ENCODE assay signal across 10 cellular contexts in the genomic region with DNA sequence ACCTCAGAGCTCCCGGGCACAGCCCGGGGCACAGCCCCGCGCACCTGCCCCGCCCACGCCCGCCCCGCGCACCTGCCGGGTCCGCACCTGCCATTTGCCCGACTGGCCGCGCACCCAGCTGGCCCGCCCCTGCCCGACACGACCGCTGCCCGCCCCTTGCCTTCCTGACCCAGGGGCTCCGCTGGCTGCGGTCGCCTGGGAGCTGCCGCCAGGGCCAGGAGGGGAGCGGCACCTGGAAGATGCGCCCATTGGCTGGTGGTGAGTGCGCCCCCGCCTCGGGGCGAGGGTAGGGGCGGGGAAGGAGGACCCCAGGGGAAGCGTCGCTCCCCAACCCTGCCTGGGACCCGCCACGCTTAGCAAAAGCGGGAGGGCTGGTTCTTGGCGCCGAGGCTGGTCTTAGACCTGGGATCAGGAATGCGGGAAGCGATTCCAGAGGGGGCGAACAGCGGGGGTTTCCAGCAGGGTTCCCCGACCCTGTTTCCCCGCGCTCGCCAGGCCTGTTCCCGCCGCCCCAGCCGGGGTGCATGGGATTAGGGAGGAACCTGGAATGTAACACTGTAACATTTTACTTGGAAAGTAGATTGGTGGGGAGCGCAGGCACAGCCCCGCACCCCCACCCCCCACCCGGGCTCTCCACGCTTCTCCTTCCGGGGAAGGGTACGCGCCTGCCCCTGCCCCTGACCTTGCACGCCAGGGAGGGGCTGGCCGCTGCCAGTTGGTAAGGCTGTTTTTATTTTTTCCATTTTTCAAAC. TPM values are rescaled to one million over a fixed set of nuclear protein-coding genes. Genes with fewer than 3 reads are reported as not detected.
A peak's percentile ranks its signal among the peaks of the same experiment; 100 is the strongest.
DNase-seq lines count a peak whose midpoint lies in the region; ATAC-seq lines count a peak whose summit lies in the region.
"Had no signal": no experiment of that assay in that cellular context is flagged by ENCODE, and none has a peak within 500 bp of the region (broad histone marks: within the 10 kb centered on the region; RNA-seq: fewer than 3 reads in every experiment).

A gene with protein sequence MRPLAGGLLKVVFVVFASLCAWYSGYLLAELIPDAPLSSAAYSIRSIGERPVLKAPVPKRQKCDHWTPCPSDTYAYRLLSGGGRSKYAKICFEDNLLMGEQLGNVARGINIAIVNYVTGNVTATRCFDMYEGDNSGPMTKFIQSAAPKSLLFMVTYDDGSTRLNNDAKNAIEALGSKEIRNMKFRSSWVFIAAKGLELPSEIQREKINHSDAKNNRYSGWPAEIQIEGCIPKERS (plus strand): TSS at position 161 of the 752 bp plus-strand sequence. CDS start 79 bp downstream, at position 240.

- H3K36me3 ChIP-seq in ectodermal cell (ENCODE audit: control insufficient read depth, insufficient read depth, low read length) (no peaks in the 10 kb centered on the region), muscle layer of duodenum (ENCODE audit: control insufficient read depth in 1 of 2, insufficient read depth in 2 of 2, low read length in 2 of 2) (no peaks in the 10 kb centered on the region)

- H3K27ac ChIP-seq in ectodermal cell (ENCODE audit: insufficient read depth, low read depth, low read length, poor library complexity, severe bottlenecking) (no peak within 1 kb of the TSS), muscle layer of duodenum (ENCODE audit: low read length) (peak within 1 kb of the TSS; percentile 64)
- H3K27ac ChIP-seq: C4-2B had no signal

- H3K9me3 ChIP-seq in ectodermal cell (ENCODE audit: control insufficient read depth, low read length) (no peaks in the 10 kb centered on the region), muscle layer of duodenum (ENCODE audit: control insufficient read depth in 1 of 2, low read length in 2 of 2) (no peaks in the 10 kb centered on the region)

- no peak within 1 kb of the TSS for H3K27ac Mint-ChIP-seq in stimulated activated naive CD8-positive, alpha-beta T cell treated with anti-CD3 and anti-CD28 coated beads, Interleukin-15, amount 100 ng/mL, for 72 hours
- no peak within 1 kb of the TSS for H3K27ac Mint-ChIP-seq in effector memory CD8-positive, alpha-beta T cell
- no peak within 1 kb of the TSS for H3K27ac Mint-ChIP-seq in activated T-helper 1 cell treated with anti-CD3 and anti-CD28 coated beads, Interleukin-12 subunit alpha, Interleukin-12 subunit beta, Interleukin-2, Interleukin-4 antibody, amounts not matched to agents 30 ng/mL and 10 ng/mL and 1 ng/mL, durations not matched to agents 14 hours and 24 hours and 36 hours
- H3K27ac Mint-ChIP-seq in activated T-helper 2 cell treated with anti-CD3 and anti-CD28 coated beads, Interferon-gamma antibody, Interleukin-2, Interleukin-4, amounts not matched to agents 10 μg/mL and 5 μg/mL and 100 μg/mL, durations not matched to agents 14 hours and 24 hours and 36 hours, result no peak within 1 kb of the TSS

- peaks cover 36% of the 10 kb centered on the region for H3K27me3 ChIP-seq in ectodermal cell (ENCODE audit: control insufficient read depth, insufficient read depth, low read length, poor library complexity, severe bottlenecking)
- peaks cover 7% of the 10 kb centered on the region for H3K27me3 ChIP-seq in muscle layer of duodenum (ENCODE audit: low read depth, low read length)

- H3K4me3 ChIP-seq in ectodermal cell (ENCODE audit: insufficient read depth, low read depth, low read length), result peak within 1 kb of the TSS; percentile 41
- peak within 1 kb of the TSS; percentile 50 to 60 for H3K4me3 ChIP-seq in muscle layer of duodenum (ENCODE audit: low read depth in 1 of 2, low read length in 2 of 2)

- peak within 1 kb of the TSS in 1 of 2 donors; percentile 42 for H3K4me3 Mint-ChIP-seq in stimulated activated naive CD8-positive, alpha-beta T cell treated with anti-CD3 and anti-CD28 coated beads, Interleukin-15, amount 100 ng/mL, for 72 hours
- H3K4me3 Mint-ChIP-seq in effector memory CD8-positive, alpha-beta T cell, result peak within 1 kb of the TSS in 1 of 2 donors; percentile 47
- no peak within 1 kb of the TSS for H3K4me3 Mint-ChIP-seq in activated T-helper 1 cell treated with anti-CD3 and anti-CD28 coated beads, Interleukin-12 subunit alpha, Interleukin-12 subunit beta, Interleukin-2, Interleukin-4 antibody, amounts not matched to agents 30 ng/mL and 10 ng/mL and 1 ng/mL, durations not matched to agents 14 hours and 24 hours and 36 hours
- H3K4me3 Mint-ChIP-seq in activated T-helper 2 cell treated with anti-CD3 and anti-CD28 coated beads, Interferon-gamma antibody, Interleukin-2, Interleukin-4, amounts not matched to agents 10 μg/mL and 5 μg/mL and 100 μg/mL, durations not matched to agents 14 hours and 24 hours and 36 hours (ENCODE audit: low read depth), result no peak within 1 kb of the TSS

- H3K27me3 Mint-ChIP-seq in stimulated activated naive CD8-positive, alpha-beta T cell treated with anti-CD3 and anti-CD28 coated beads, Interleukin-15, amount 100 ng/mL, for 72 hours, result peaks cover 52% of the 10 kb centered on the region
- peaks cover 40 to 82% of the 10 kb centered on the region in 2 donors for H3K27me3 Mint-ChIP-seq in effector memory CD8-positive, alpha-beta T cell
- peaks cover 42% of the 10 kb centered on the region for H3K27me3 Mint-ChIP-seq in activated T-helper 1 cell treated with anti-CD3 and anti-CD28 coated beads, Interleukin-12 subunit alpha, Interleukin-12 subunit beta, Interleukin-2, Interleukin-4 antibody, amounts not matched to agents 30 ng/mL and 10 ng/mL and 1 ng/mL, durations not matched to agents 14 hours and 24 hours and 36 hours (ENCODE audit: insufficient read depth)
- H3K27me3 Mint-ChIP-seq in activated T-helper 2 cell treated with anti-CD3 and anti-CD28 coated beads, Interferon-gamma antibody, Interleukin-2, Interleukin-4, amounts not matched to agents 10 μg/mL and 5 μg/mL and 100 μg/mL, durations not matched to agents 14 hours and 24 hours and 36 hours (ENCODE audit: low read depth), result peaks cover 48% of the 10 kb centered on the region

- no peaks in the 10 kb centered on the region for H3K36me3 Mint-ChIP-seq in effector memory CD8-positive, alpha-beta T cell (ENCODE audit: insufficient read depth)
- no peaks in the 10 kb centered on the region for H3K36me3 Mint-ChIP-seq in activated T-helper 1 cell treated with anti-CD3 and anti-CD28 coated beads, Interleukin-12 subunit alpha, Interleukin-12 subunit beta, Interleukin-2, Interleukin-4 antibody, amounts not matched to agents 30 ng/mL and 10 ng/mL and 1 ng/mL, durations not matched to agents 14 hours and 24 hours and 36 hours (ENCODE audit: low read depth)
- no peaks in the 10 kb centered on the region for H3K36me3 Mint-ChIP-seq in activated T-helper 2 cell treated with anti-CD3 and anti-CD28 coated beads, Interferon-gamma antibody, Interleukin-2, Interleukin-4, amounts not matched to agents 10 μg/mL and 5 μg/mL and 100 μg/mL, durations not matched to agents 14 hours and 24 hours and 36 hours (ENCODE audit: low read depth)

- ATAC-seq in stimulated activated naive CD8-positive, alpha-beta T cell treated with anti-CD3 and anti-CD28 coated beads, Interleukin-15, amount 100 ng/mL, for 72 hours, result peak; percentile 20
- ATAC-seq in stimulated activated naive CD8-positive, alpha-beta T cell treated with anti-CD3 and anti-CD28 coated beads, Interleukin-15, Interleukin-2, amounts not matched to agents 100 U/mL and 50 U/mL, for 24 hours, result no peak
- ATAC-seq in effector memory CD8-positive, alpha-beta T cell (replicated peaks), result no peak

- H3K4me1 ChIP-seq in ectodermal cell (ENCODE audit: control insufficient read depth, insufficient read depth, low read length), result no peaks in the 10 kb centered on the region
- peaks cover 0 to 11% of the 10 kb centered on the region in 2 donors for H3K4me1 ChIP-seq in muscle layer of duodenum (ENCODE audit: control insufficient read depth in 1 of 2, insufficient read depth in 2 of 2, low read length in 2 of 2)

- H3K9me3 Mint-ChIP-seq in stimulated activated naive CD8-positive, alpha-beta T cell treated with anti-CD3 and anti-CD28 coated beads, Interleukin-15, amount 100 ng/mL, for 72 hours, result no peaks in the 10 kb centered on the region
- no peaks in the 10 kb centered on the region for H3K9me3 Mint-ChIP-seq in effector memory CD8-positive, alpha-beta T cell
- no peaks in the 10 kb centered on the region for H3K9me3 Mint-ChIP-seq in activated T-helper 1 cell treated with anti-CD3 and anti-CD28 coated beads, Interleukin-12 subunit alpha, Interleukin-12 subunit beta, Interleukin-2, Interleukin-4 antibody, amounts not matched to agents 30 ng/mL and 10 ng/mL and 1 ng/mL, durations not matched to agents 14 hours and 24 hours and 36 hours
- H3K9me3 Mint-ChIP-seq in activated T-helper 2 cell treated with anti-CD3 and anti-CD28 coated beads, Interferon-gamma antibody, Interleukin-2, Interleukin-4, amounts not matched to agents 10 μg/mL and 5 μg/mL and 100 μg/mL, durations not matched to agents 14 hours and 24 hours and 36 hours, result no peaks in the 10 kb centered on the region

- intact Hi-C loops in activated T-helper 1 cell treated with anti-CD3 and anti-CD28 coated beads, Interleukin-12 subunit alpha, Interleukin-12 subunit beta, Interleukin-2, Interleukin-4 antibody, amounts not matched to agents 30 ng/mL and 10 ng/mL and 1 ng/mL, durations not matched to agents 14 hours and 24 hours and 36 hours (cut with micrococcal nuclease), result no loop called here
- intact Hi-C loops in activated T-helper 2 cell treated with anti-CD3 and anti-CD28 coated beads, Interferon-gamma antibody, Interleukin-2, Interleukin-4, amounts not matched to agents 10 μg/mL and 5 μg/mL and 100 μg/mL, durations not matched to agents 14 hours and 24 hours and 36 hours (cut with micrococcal nuclease), result no loop called here

- WGBS in ectodermal cell, 2 experiments, result 2 to 3% methylated on average over 57 of the region's 57 CpGs

- peaks cover 17% of the 10 kb centered on the region for H3K4me1 Mint-ChIP-seq in stimulated activated naive CD8-positive, alpha-beta T cell treated with anti-CD3 and anti-CD28 coated beads, Interleukin-15, amount 100 ng/mL, for 72 hours
- no peaks in the 10 kb centered on the region for H3K4me1 Mint-ChIP-seq in effector memory CD8-positive, alpha-beta T cell (ENCODE audit: low read depth in 2 of 2)
- H3K4me1 Mint-ChIP-seq in activated T-helper 1 cell treated with anti-CD3 and anti-CD28 coated beads, Interleukin-12 subunit alpha, Interleukin-12 subunit beta, Interleukin-2, Interleukin-4 antibody, amounts not matched to agents 30 ng/mL and 10 ng/mL and 1 ng/mL, durations not matched to agents 14 hours and 24 hours and 36 hours (ENCODE audit: low read depth), result peaks cover 3% of the 10 kb centered on the region
- no peaks in the 10 kb centered on the region for H3K4me1 Mint-ChIP-seq in activated T-helper 2 cell treated with anti-CD3 and anti-CD28 coated beads, Interferon-gamma antibody, Interleukin-2, Interleukin-4, amounts not matched to agents 10 μg/mL and 5 μg/mL and 100 μg/mL, durations not matched to agents 14 hours and 24 hours and 36 hours (ENCODE audit: low read depth)

- no peak for DNase-seq in stimulated activated naive CD8-positive, alpha-beta T cell treated with anti-CD3 and anti-CD28 coated beads, Interleukin-15, amount 100 ng/mL, for 72 hours
- DNase-seq in stimulated activated naive CD8-positive, alpha-beta T cell treated with anti-CD3 and anti-CD28 coated beads, Interleukin-15, Interleukin-2, amounts not matched to agents 100 U/mL and 50 U/mL, for 24 hours, result no peak
- no peak for DNase-seq in effector memory CD8-positive, alpha-beta T cell
- no peak for DNase-seq in activated T-helper 1 cell treated with anti-CD3 and anti-CD28 coated beads, Interleukin-12 subunit alpha, Interleukin-12 subunit beta, Interleukin-2, Interleukin-4 antibody, amounts not matched to agents 30 ng/mL and 10 ng/mL and 1 ng/mL, durations not matched to agents 14 hours and 24 hours and 36 hours (ENCODE audit: low spot score)
- DNase-seq in activated T-helper 2 cell treated with anti-CD3 and anti-CD28 coated beads, Interferon-gamma antibody, Interleukin-2, Interleukin-4, amounts not matched to agents 10 μg/mL and 5 μg/mL and 100 μg/mL, durations not matched to agents 14 hours and 24 hours and 36 hours (ENCODE audit: low spot score), result no peak
- DNase-seq in central memory CD4-positive, alpha-beta T cell, result no peak
- DNase-seq: activated CD8-positive, alpha-beta memory T cell treated with anti-CD3 and anti-CD28 coated beads, Interleukin-2, amount 50 U/mL, for 4 hours had no signal

RNA-seq across cellular contexts. Expression of the gene that starts here (rescaled TPM):
- not detected for polyA plus RNA-seq in ectodermal cell (2013, experiment 1 of 4)
- not detected for polyA plus RNA-seq in ectodermal cell (2013, experiment 2 of 4)
- polyA plus RNA-seq in ectodermal cell (2013, experiment 3 of 4), result not detected
- not detected for polyA plus RNA-seq in ectodermal cell (2013, experiment 4 of 4)
- not detected in 2 replicates for total RNA-seq in activated T-helper 1 cell treated with anti-CD3 and anti-CD28 coated beads, Interleukin-12 subunit alpha, Interleukin-12 subunit beta, Interleukin-2, Interleukin-4 antibody, amounts not matched to agents 30 ng/mL and 10 ng/mL and 1 ng/mL, durations not matched to agents 14 hours and 24 hours and 36 hours
- total RNA-seq in activated T-helper 2 cell treated with anti-CD3 and anti-CD28 coated beads, Interferon-gamma antibody, Interleukin-2, Interleukin-4, amounts not matched to agents 10 μg/mL and 5 μg/mL and 100 μg/mL, durations not matched to agents 14 hours and 24 hours and 36 hours, result not detected in 2 replicates
